In the genomic region with DNA sequence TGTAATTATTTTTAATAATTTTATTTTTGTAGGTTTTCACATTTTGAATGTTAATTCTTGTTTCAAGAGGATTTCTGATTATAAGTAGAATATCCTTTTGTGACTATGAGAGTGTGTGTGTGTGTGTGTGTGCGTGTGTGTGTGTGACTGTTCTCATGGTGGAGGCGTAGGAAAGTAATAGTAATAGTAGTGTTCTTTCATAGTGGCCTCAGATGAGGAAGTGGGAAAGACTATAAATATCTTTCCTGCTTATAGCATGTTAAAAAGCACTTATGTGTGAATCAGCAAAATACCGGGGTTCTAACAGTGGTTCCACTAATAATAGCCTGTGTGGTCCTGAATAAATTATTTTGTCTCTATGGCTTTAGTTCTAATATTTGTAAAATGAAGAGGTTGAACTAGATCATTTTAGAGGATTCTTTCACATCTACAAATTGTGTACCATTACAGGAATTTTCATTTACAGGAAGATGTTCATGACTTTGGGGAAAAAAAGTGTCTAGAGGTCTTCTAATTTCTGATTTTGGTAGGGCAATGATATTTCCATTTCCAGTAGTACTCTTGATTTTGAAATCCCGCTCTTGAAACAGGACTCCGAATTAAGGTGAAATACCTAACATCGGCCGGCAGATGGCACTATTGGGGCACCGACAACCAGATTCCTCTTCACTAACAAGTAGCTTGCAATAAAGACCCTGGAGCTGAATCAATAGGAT, we compare ENCODE assay signal across 8 cellular contexts. TPM values are rescaled to one million over a fixed set of nuclear protein-coding genes. Genes with fewer than 3 reads are reported as not detected.
DNase-seq lines count a peak whose midpoint lies in the region; ATAC-seq and TF ChIP-seq lines count a peak whose summit lies in the region.

No MANE protein-coding gene starts in this region.

- H3K9me3 ChIP-seq in BE2C = no peaks in the 10 kb centered on the region

- H3K27ac Mint-ChIP-seq in mesothelial cell of epicardium = no peak overlapping the region

- intact Hi-C loops in dorsolateral prefrontal cortex (cut with DNase I) = loop anchor here in 1 of 2 donors (5.0 to 10.0 kb wide), 3 partner anchors 124 to 516 kb away; no protein-coding TSS in a partner anchor

- H3K4me3 ChIP-seq in BE2C (ENCODE audit: low read depth, low read length) = no peak overlapping the region
- H3K4me3 ChIP-seq in dorsolateral prefrontal cortex = peak overlapping the region in 27 of 59 donors; percentile 4 to 47 (median 26)

- peak; percentile 92 for ATAC-seq in GM18861 (IDR thresholded peaks at IDR 0.05; ENCODE audit: unreplicated experiment)
- peak; percentile 91 for ATAC-seq in HG03095 (IDR thresholded peaks at IDR 0.05; ENCODE audit: unreplicated experiment)

- DNase-seq in BE2C = peak; percentile 60
- peak; percentile 46 to 75 for DNase-seq in NCI-H524 (lab: John Stamatoyannopoulos, UW)
- DNase-seq in activated CD4-positive, alpha-beta T cell treated with anti-CD3 and anti-CD28 coated beads, Interleukin-2, amount 50 U/mL, for 24 hours (ENCODE audit: low read depth in 1 of 2, low spot score in 1 of 2) = peak; percentile 46 to 59
- peak in 9 of 10 donors; percentile 32 to 80 (median 71) for DNase-seq in dorsolateral prefrontal cortex
- peak in 1 of 2 experiments; percentile 77 for DNase-seq in mesothelial cell of epicardium (ENCODE audit: low spot score in 2 of 2, unreplicated experiment in 2 of 2)
- DNase-seq in stimulated activated CD8-positive, alpha-beta memory T cell treated with anti-CD3 and anti-CD28 coated beads, Interleukin-7, amount 100 ng/mL, for 24 hours (ENCODE audit: low read depth) = peak; percentile 45

- TF ChIP-seq CTCF in BE2C (IDR thresholded peaks at IDR 0.05; ENCODE audit: low read depth, low read length) = peak; percentile 81
- TF ChIP-seq CTCF in dorsolateral prefrontal cortex (IDR thresholded peaks at IDR 0.05 in 54 of 56, conservative IDR thresholded peaks at IDR 0.05 in 2 of 56; ENCODE audit: low read depth in 1 of 56, partially characterized antibody in 56 of 56) = peak; percentile 73 to 94 (median 86)
- peak; percentile 83 for TF ChIP-seq CTCF in mesothelial cell of epicardium (IDR thresholded peaks at IDR 0.05; ENCODE audit: unreplicated experiment)

- H3K4me3 Mint-ChIP-seq in mesothelial cell of epicardium = no peak overlapping the region

- no peaks in the 10 kb centered on the region for H3K9me3 Mint-ChIP-seq in mesothelial cell of epicardium

- H3K36me3 ChIP-seq in BE2C = no peaks in the 10 kb centered on the region

- no peaks in the 10 kb centered on the region for H3K36me3 Mint-ChIP-seq in mesothelial cell of epicardium

- H3K27ac ChIP-seq in dorsolateral prefrontal cortex = no peak overlapping the region

- peaks cover 2% of the 10 kb centered on the region for H3K4me1 Mint-ChIP-seq in mesothelial cell of epicardium

- H3K27me3 ChIP-seq in BE2C (peaks cover 20% of the 10 kb centered on the region), dorsolateral prefrontal cortex (peaks cover 0 to 43% (median 5%) of the 10 kb centered on the region in 45 donors)

- peaks cover 42% of the 10 kb centered on the region for H3K27me3 Mint-ChIP-seq in mesothelial cell of epicardium (ENCODE audit: low read depth)

- no peaks in the 10 kb centered on the region; the same call in 1 of the 2 replicates for H3K4me1 ChIP-seq in BE2C

RNA-seq across cellular contexts. Expression of a gene that starts 29.9 kb away (rescaled TPM):
- not detected for polyA plus RNA-seq in BE2C (2012; ENCODE audit: insufficient read depth, insufficient read length, low read depth)
- total RNA-seq in dorsolateral prefrontal cortex = not detected
- not detected in 3 replicates for total RNA-seq in mesothelial cell of epicardium

RNA-seq across cellular contexts. Expression of a gene that starts 44.2 kb away (rescaled TPM):
- 0.59 TPM for polyA plus RNA-seq in BE2C (2012; ENCODE audit: insufficient read depth, insufficient read length, low read depth)
- total RNA-seq in dorsolateral prefrontal cortex (10 to 100 TPM; 12.2 to 47.8 (median 20.6) TPM), mesothelial cell of epicardium (13.4 to 14.2 TPM (median 14.2 TPM) in 3 replicates)

RNA-seq across cellular contexts. Expression of a gene that starts 44.5 kb away (rescaled TPM):
- polyA plus RNA-seq in BE2C (2012; ENCODE audit: insufficient read depth, insufficient read length, low read depth) = not detected
- total RNA-seq in dorsolateral prefrontal cortex = under 1 TPM in 2 of 120 experiments, not detected in 118; 0.39 to 0.46 TPM
- total RNA-seq in mesothelial cell of epicardium = not detected in 3 replicates

RNA-seq across cellular contexts. Expression of a gene that starts 48.3 kb away (rescaled TPM):
- polyA plus RNA-seq in BE2C (2012; ENCODE audit: insufficient read depth, insufficient read length, low read depth) = not detected
- total RNA-seq in dorsolateral prefrontal cortex = 1 to 10 TPM in 1 of 120 experiments, under 1 TPM in 1, not detected in 118; 0.63 to 1.3 TPM
- total RNA-seq in mesothelial cell of epicardium = not detected in 3 replicates

RNA-seq across cellular contexts. Expression of a gene that starts 58.3 kb away (rescaled TPM):
- polyA plus RNA-seq in BE2C (2012; ENCODE audit: insufficient read depth, insufficient read length, low read depth) = not detected
- under 1 TPM in 13 of 120 experiments, not detected in 107; 0.12 to 0.83 (median 0.22) TPM for total RNA-seq in dorsolateral prefrontal cortex
- not detected in 3 replicates for total RNA-seq in mesothelial cell of epicardium
